Comparison of ENCODE assay signal across 9 cellular contexts in genomic region chr22:30044369-30044768, GRCh38. TPM values are rescaled to one million over a fixed set of nuclear protein-coding genes. Genes with fewer than 3 reads are reported as not detected.
DNase-seq lines count a peak whose midpoint lies in the region; ATAC-seq and TF ChIP-seq lines count a peak whose summit lies in the region.
"Had no signal": no experiment of that assay in that cellular context is flagged by ENCODE, and none has a peak within 500 bp of the region (broad histone marks: within the 10 kb centered on the region; RNA-seq: fewer than 3 reads in every experiment).

No MANE protein-coding gene starts in this region.

- no peak overlapping the region for H3K4me2 ChIP-seq in OCI-LY7 (ENCODE audit: low read length)

- H3K27ac ChIP-seq in OCI-LY7 (ENCODE audit: low read depth, low read length, poor library complexity, severe bottlenecking): no peak overlapping the region

- H3K27ac Mint-ChIP-seq in activated naive CD4-positive, alpha-beta T cell treated with anti-CD3 and anti-CD28 coated beads, Interleukin-2, amount 50 U/mL, for 72 hours: peak overlapping the region in 1 of 2 donors; percentile 29
- no peak overlapping the region for H3K27ac Mint-ChIP-seq in activated naive CD4-positive, alpha-beta T cell treated with anti-CD3 and anti-CD28 coated beads, Interleukin-2, amount 10 ng/mL, durations not matched to agents 7 days and 5 days
- no peak overlapping the region for H3K27ac Mint-ChIP-seq in activated T-helper 17 cell treated with anti-CD3 and anti-CD28 coated beads, Interleukin-2, amount 50 U/mL, for 72 hours

- no peaks in the 10 kb centered on the region for H3K36me3 Mint-ChIP-seq in activated naive CD4-positive, alpha-beta T cell treated with anti-CD3 and anti-CD28 coated beads, Interleukin-2, amount 50 U/mL, for 72 hours
- H3K36me3 Mint-ChIP-seq in activated naive CD4-positive, alpha-beta T cell treated with anti-CD3 and anti-CD28 coated beads, Interleukin-2, amount 10 ng/mL, durations not matched to agents 7 days and 5 days: no peaks in the 10 kb centered on the region
- H3K36me3 Mint-ChIP-seq in activated T-helper 17 cell treated with anti-CD3 and anti-CD28 coated beads, Interleukin-2, amount 50 U/mL, for 72 hours (ENCODE audit: low read depth): no peaks in the 10 kb centered on the region

- H3K9me3 ChIP-seq in OCI-LY7 (ENCODE audit: low read length): no peaks in the 10 kb centered on the region

- no peaks in the 10 kb centered on the region for H4K20me1 ChIP-seq in OCI-LY7 (ENCODE audit: insufficient read depth, low read length)

- H3K79me2 ChIP-seq in OCI-LY7 (ENCODE audit: insufficient read depth, low read depth, low read length): no peaks in the 10 kb centered on the region

- no peaks in the 10 kb centered on the region for H3K36me3 ChIP-seq in OCI-LY7 (ENCODE audit: insufficient read depth, low read length)

- H3K9me3 Mint-ChIP-seq in activated naive CD4-positive, alpha-beta T cell treated with anti-CD3 and anti-CD28 coated beads, Interleukin-2, amount 50 U/mL, for 72 hours: peaks cover 0 to 3% of the 10 kb centered on the region in 2 donors
- H3K9me3 Mint-ChIP-seq in activated naive CD4-positive, alpha-beta T cell treated with anti-CD3 and anti-CD28 coated beads, Interleukin-2, amount 10 ng/mL, durations not matched to agents 7 days and 5 days: no peaks in the 10 kb centered on the region
- H3K9me3 Mint-ChIP-seq in activated T-helper 17 cell treated with anti-CD3 and anti-CD28 coated beads, Interleukin-2, amount 50 U/mL, for 72 hours: no peaks in the 10 kb centered on the region

- no peak for TF ChIP-seq CTCF in OCI-LY7 (conservative IDR thresholded peaks at IDR 0.05; ENCODE audit: low read length)

- CTCF ChIA-PET in activated naive CD4-positive, alpha-beta T cell treated with anti-CD3 and anti-CD28 coated beads, Interleukin-2, amount 10 ng/mL, durations not matched to agents 7 days and 5 days (lab: Charles Lee): no interaction called here
- CTCF ChIA-PET in OCI-LY7 (lab: Charles Lee; ENCODE audit: unreplicated experiment): no interaction called here

- H3K4me1 Mint-ChIP-seq in activated naive CD4-positive, alpha-beta T cell treated with anti-CD3 and anti-CD28 coated beads, Interleukin-2, amount 10 ng/mL, durations not matched to agents 7 days and 5 days: peaks cover 13% of the 10 kb centered on the region
- H3K4me1 Mint-ChIP-seq in activated T-helper 17 cell treated with anti-CD3 and anti-CD28 coated beads, Interleukin-2, amount 50 U/mL, for 72 hours: no peaks in the 10 kb centered on the region

- no peak overlapping the region for H3K4me3 Mint-ChIP-seq in activated naive CD4-positive, alpha-beta T cell treated with anti-CD3 and anti-CD28 coated beads, Interleukin-2, amount 10 ng/mL, durations not matched to agents 7 days and 5 days
- no peak overlapping the region for H3K4me3 Mint-ChIP-seq in activated T-helper 17 cell treated with anti-CD3 and anti-CD28 coated beads, Interleukin-2, amount 50 U/mL, for 72 hours

- peak in 1 of 2 donors; percentile 22 for DNase-seq in activated naive CD4-positive, alpha-beta T cell treated with anti-CD3 and anti-CD28 coated beads, Interleukin-2, amount 50 U/mL, for 72 hours (ENCODE audit: low spot score in 2 of 2)
- no peak for DNase-seq in activated naive CD4-positive, alpha-beta T cell treated with anti-CD3 and anti-CD28 coated beads, Interleukin-2, amount 10 ng/mL, durations not matched to agents 7 days and 5 days
- DNase-seq in islet precursor cell (peak; percentile 36), ureter (ENCODE audit: low spot score) (peak; percentile 57), NCI-H1048 (lab: John Stamatoyannopoulos, UW) (no peak), occipital lobe (lab: John Stamatoyannopoulos, UW) (no peak), OCI-LY7 (ENCODE audit: low spot score) (no peak)
- DNase-seq: Karpas-422 had no signal

- no peak overlapping the region for H2AFZ ChIP-seq in OCI-LY7 (ENCODE audit: low read length)

- H3K4me1 ChIP-seq in OCI-LY7 (ENCODE audit: insufficient read depth, low read length, poor library complexity, severe bottlenecking): no peaks in the 10 kb centered on the region

- POLR2A ChIA-PET in OCI-LY7 (lab: Charles Lee): interaction anchor here (0.5 kb wide), 1 partner anchor 16 kb away, joined by 3 read pairs; no protein-coding TSS in a partner anchor

- intact Hi-C loops in OCI-LY7 (cut with micrococcal nuclease; ENCODE audit: unreplicated experiment): no loop called here

- no peak overlapping the region for H3K4me3 ChIP-seq in OCI-LY7 (ENCODE audit: low read depth, low read length, poor library complexity, severe bottlenecking)

- peaks cover 10% of the 10 kb centered on the region for H3K27me3 Mint-ChIP-seq in activated naive CD4-positive, alpha-beta T cell treated with anti-CD3 and anti-CD28 coated beads, Interleukin-2, amount 10 ng/mL, durations not matched to agents 7 days and 5 days
- no peaks in the 10 kb centered on the region for H3K27me3 Mint-ChIP-seq in activated T-helper 17 cell treated with anti-CD3 and anti-CD28 coated beads, Interleukin-2, amount 50 U/mL, for 72 hours

- no TSS peak for BruUV-seq in OCI-LY7 (replicated peaks; lab: Mats Ljungman, UMichigan)

- H3K9me2 ChIP-seq in OCI-LY7 (ENCODE audit: insufficient read depth, low read length): no peaks in the 10 kb centered on the region

- peak; percentile 52 to 88 for ATAC-seq in activated naive CD4-positive, alpha-beta T cell treated with anti-CD3 and anti-CD28 coated beads, Interleukin-2, amount 50 U/mL, for 72 hours
- ATAC-seq in activated T-helper 17 cell treated with anti-CD3 and anti-CD28 coated beads, Interleukin-2, amount 50 U/mL, for 72 hours (replicated peaks): peak; percentile 82

RNA-seq across cellular contexts. Expression of gene HORMAD2, which starts 35.9 kb away (rescaled TPM):
- total RNA-seq in activated naive CD4-positive, alpha-beta T cell treated with anti-CD3 and anti-CD28 coated beads, Interleukin-2, amount 50 U/mL, for 72 hours: under 1 TPM in 1 of 2 donors, not detected in 1; 0.27 TPM
- total RNA-seq in activated T-helper 17 cell treated with anti-CD3 and anti-CD28 coated beads, Interleukin-2, amount 50 U/mL, for 72 hours: under 1 TPM in 1 of 2 donors, not detected in 1; 0.37 TPM
- total RNA-seq in ureter (not detected), occipital lobe (0.78 TPM), OCI-LY7 (2022) (not detected in 2 replicates)
- total RNA-seq in OCI-LY7 (2014; rRNA removed; shearing (Covaris generic)): 0.39 TPM in 1 of 2 replicates, not detected in the other

Comparison
In these comparisons a context has a peak if more than half of its experiments do, and no peak if none do; other contexts are left out.
1. DNase-seq: peak in islet precursor cell (single experiment) and ureter (single experiment); none in activated naive CD4-positive, alpha-beta T cell treated with anti-CD3 and anti-CD28 coated beads, Interleukin-2, amount 10 ng/mL, durations not matched to agents 7 days and 5 days (single experiment), NCI-H1048 (single experiment), occipital lobe (single experiment) and OCI-LY7 (single experiment).